ENCODE assay signal across 1 cellular context in genomic region chrX:27555514-27555913, GRCh38.
TF ChIP-seq lines count a peak whose summit lies in the region.

No MANE protein-coding gene starts in this region.

TF ChIP-seq in HCT116, 20 proteins besides CTCF, POLR2A, EP300 and RAD21 (continued from another document):
- TF ChIP-seq, protein P1, sequence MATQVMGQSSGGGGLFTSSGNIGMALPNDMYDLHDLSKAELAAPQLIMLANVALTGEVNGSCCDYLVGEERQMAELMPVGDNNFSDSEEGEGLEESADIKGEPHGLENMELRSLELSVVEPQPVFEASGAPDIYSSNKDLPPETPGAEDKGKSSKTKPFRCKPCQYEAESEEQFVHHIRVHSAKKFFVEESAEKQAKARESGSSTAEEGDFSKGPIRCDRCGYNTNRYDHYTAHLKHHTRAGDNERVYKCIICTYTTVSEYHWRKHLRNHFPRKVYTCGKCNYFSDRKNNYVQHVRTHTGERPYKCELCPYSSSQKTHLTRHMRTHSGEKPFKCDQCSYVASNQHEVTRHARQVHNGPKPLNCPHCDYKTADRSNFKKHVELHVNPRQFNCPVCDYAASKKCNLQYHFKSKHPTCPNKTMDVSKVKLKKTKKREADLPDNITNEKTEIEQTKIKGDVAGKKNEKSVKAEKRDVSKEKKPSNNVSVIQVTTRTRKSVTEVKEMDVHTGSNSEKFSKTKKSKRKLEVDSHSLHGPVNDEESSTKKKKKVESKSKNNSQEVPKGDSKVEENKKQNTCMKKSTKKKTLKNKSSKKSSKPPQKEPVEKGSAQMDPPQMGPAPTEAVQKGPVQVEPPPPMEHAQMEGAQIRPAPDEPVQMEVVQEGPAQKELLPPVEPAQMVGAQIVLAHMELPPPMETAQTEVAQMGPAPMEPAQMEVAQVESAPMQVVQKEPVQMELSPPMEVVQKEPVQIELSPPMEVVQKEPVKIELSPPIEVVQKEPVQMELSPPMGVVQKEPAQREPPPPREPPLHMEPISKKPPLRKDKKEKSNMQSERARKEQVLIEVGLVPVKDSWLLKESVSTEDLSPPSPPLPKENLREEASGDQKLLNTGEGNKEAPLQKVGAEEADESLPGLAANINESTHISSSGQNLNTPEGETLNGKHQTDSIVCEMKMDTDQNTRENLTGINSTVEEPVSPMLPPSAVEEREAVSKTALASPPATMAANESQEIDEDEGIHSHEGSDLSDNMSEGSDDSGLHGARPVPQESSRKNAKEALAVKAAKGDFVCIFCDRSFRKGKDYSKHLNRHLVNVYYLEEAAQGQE (IDR thresholded peaks at IDR 0.05; ENCODE audit: low read depth) = no peak
